1 cellular context compared by ENCODE assay signal in the genomic region with DNA sequence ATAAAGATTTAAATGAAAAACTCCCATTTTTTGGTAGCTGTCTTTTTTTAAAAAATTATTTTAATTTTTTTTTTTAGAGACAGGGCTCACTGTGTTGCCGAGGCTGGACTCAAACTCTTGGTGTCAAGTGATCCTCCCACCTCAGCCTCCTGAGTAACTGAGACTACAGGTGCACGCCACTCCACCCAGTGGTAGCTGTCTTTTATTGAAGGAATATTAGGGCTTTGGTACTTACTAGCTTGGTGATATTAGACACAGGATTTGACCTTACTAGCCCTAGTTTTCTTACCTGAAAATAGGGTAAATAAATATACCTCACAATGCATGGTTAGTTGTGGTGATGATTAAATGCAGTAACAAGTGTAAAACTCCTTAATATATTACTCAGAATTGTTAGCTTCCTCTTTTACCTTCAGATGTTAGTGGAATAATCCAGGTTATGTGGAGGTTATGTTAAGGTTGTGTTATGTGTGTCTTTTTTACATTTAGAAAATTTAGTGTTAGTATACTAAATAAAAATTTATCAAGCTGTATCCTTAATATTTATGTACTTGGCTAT.
TF ChIP-seq lines count a peak whose summit lies in the region.

No MANE protein-coding gene starts in this region.

TF ChIP-seq in HCT116, 20 proteins besides CTCF, POLR2A, EP300 and RAD21:
- TF ChIP-seq YY1 (IDR thresholded peaks at IDR 0.05; ENCODE audit: extremely low read depth, insufficient replicate concordance, low read depth, low read length) (no peak), JUND (IDR thresholded peaks at IDR 0.05) (no peak), SRF (IDR thresholded peaks at IDR 0.05; ENCODE audit: low read depth) (no peak), CBX3 (IDR thresholded peaks at IDR 0.05; ENCODE audit: low read depth) (no peak), SP1 (IDR thresholded peaks at IDR 0.05; ENCODE audit: low read depth) (no peak), SIN3A (IDR thresholded peaks at IDR 0.05; ENCODE audit: low read depth) (no peak), ZNF274 (IDR thresholded peaks at IDR 0.05; ENCODE audit: low read depth, low read length) (no peak), EZH2 (IDR thresholded peaks at IDR 0.05) (no peak), ELF1 (IDR thresholded peaks at IDR 0.05; ENCODE audit: borderline replicate concordance, low read depth) (no peak), FOSL1 (IDR thresholded peaks at IDR 0.05; ENCODE audit: low read depth) (no peak), EZH2phosphoT487 (IDR thresholded peaks at IDR 0.05; ENCODE audit: borderline replicate concordance) (no peak), EGR1 (IDR thresholded peaks at IDR 0.05; ENCODE audit: low read depth) (no peak), POLR2AphosphoS5 (IDR thresholded peaks at IDR 0.05; ENCODE audit: low read depth, low read length) (no peak), CEBPB (IDR thresholded peaks at IDR 0.05; ENCODE audit: low read depth) (no peak)
- TF ChIP-seq, protein P1, sequence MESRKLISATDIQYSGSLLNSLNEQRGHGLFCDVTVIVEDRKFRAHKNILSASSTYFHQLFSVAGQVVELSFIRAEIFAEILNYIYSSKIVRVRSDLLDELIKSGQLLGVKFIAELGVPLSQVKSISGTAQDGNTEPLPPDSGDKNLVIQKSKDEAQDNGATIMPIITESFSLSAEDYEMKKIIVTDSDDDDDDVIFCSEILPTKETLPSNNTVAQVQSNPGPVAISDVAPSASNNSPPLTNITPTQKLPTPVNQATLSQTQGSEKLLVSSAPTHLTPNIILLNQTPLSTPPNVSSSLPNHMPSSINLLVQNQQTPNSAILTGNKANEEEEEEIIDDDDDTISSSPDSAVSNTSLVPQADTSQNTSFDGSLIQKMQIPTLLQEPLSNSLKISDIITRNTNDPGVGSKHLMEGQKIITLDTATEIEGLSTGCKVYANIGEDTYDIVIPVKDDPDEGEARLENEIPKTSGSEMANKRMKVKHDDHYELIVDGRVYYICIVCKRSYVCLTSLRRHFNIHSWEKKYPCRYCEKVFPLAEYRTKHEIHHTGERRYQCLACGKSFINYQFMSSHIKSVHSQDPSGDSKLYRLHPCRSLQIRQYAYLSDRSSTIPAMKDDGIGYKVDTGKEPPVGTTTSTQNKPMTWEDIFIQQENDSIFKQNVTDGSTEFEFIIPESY (IDR thresholded peaks at IDR 0.05; ENCODE audit: extremely low read depth, insufficient replicate concordance, low read length), result no peak
- TF ChIP-seq, protein P2, sequence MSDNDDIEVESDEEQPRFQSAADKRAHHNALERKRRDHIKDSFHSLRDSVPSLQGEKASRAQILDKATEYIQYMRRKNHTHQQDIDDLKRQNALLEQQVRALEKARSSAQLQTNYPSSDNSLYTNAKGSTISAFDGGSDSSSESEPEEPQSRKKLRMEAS (IDR thresholded peaks at IDR 0.05), result no peak
- TF ChIP-seq, protein P3, sequence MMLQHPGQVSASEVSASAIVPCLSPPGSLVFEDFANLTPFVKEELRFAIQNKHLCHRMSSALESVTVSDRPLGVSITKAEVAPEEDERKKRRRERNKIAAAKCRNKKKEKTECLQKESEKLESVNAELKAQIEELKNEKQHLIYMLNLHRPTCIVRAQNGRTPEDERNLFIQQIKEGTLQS (IDR thresholded peaks at IDR 0.05), result no peak
- TF ChIP-seq, protein P4, sequence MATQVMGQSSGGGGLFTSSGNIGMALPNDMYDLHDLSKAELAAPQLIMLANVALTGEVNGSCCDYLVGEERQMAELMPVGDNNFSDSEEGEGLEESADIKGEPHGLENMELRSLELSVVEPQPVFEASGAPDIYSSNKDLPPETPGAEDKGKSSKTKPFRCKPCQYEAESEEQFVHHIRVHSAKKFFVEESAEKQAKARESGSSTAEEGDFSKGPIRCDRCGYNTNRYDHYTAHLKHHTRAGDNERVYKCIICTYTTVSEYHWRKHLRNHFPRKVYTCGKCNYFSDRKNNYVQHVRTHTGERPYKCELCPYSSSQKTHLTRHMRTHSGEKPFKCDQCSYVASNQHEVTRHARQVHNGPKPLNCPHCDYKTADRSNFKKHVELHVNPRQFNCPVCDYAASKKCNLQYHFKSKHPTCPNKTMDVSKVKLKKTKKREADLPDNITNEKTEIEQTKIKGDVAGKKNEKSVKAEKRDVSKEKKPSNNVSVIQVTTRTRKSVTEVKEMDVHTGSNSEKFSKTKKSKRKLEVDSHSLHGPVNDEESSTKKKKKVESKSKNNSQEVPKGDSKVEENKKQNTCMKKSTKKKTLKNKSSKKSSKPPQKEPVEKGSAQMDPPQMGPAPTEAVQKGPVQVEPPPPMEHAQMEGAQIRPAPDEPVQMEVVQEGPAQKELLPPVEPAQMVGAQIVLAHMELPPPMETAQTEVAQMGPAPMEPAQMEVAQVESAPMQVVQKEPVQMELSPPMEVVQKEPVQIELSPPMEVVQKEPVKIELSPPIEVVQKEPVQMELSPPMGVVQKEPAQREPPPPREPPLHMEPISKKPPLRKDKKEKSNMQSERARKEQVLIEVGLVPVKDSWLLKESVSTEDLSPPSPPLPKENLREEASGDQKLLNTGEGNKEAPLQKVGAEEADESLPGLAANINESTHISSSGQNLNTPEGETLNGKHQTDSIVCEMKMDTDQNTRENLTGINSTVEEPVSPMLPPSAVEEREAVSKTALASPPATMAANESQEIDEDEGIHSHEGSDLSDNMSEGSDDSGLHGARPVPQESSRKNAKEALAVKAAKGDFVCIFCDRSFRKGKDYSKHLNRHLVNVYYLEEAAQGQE (IDR thresholded peaks at IDR 0.05; ENCODE audit: low read depth), result no peak
